12 cellular contexts compared by ENCODE assay signal in the genomic region with DNA sequence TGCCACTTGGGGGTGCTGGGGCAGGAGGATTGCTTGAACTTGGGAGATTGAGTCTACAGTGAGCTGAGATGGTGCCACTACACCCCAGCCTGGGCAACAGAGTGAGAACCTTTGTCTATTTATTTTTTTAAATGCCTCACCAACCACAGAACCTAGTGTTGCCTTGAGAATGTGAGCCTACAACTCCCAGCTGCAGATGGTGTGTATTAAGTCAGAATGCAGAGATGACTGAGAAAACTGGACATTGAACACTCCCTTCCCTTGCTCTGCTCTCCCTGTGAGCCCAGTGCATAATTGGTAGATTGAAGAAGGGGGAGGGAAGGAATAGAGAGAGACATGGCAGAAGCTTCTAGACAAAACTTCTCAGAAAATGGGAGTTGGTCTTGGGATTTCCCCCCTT. TPM values are rescaled to one million over a fixed set of nuclear protein-coding genes. Genes with fewer than 3 reads are reported as not detected.
"Had no signal": no experiment of that assay in that cellular context is flagged by ENCODE, and none has a peak within 500 bp of the region (broad histone marks: within the 10 kb centered on the region; RNA-seq: fewer than 3 reads in every experiment).

No MANE protein-coding gene starts in this region.

- H2AFZ ChIP-seq: GM23248 had no signal

- H3K4me1 ChIP-seq: HAP-1 had no signal

- H3K9ac ChIP-seq: GM23248, KMS-11 had no signal

- H3K9me3 Mint-ChIP-seq: HFFc6 had no signal

- H3K36me3 Mint-ChIP-seq: IgD-negative memory B cell had no signal

- H3K4me3 Mint-ChIP-seq: HFFc6, IgD-negative memory B cell had no signal

- H3K4me3 ChIP-seq: GM23248, HAP-1 had no signal

- H3K27ac ChIP-seq: GM23248, HL-60, KMS-11 had no signal

- H3K27ac Mint-ChIP-seq: HFFc6, IgD-negative memory B cell had no signal

- H3K9me3 ChIP-seq: HAP-1 had no signal

- H3K4me1 Mint-ChIP-seq: IgD-negative memory B cell had no signal

- DNase-seq: GM23248, GOT3, H7, HFFc6, KBM-7 had no signal

- H3K36me3 ChIP-seq: HAP-1 had no signal

- H3K4me2 ChIP-seq: KMS-11 had no signal

- ATAC-seq: HCT116, HepG2 had no signal

RNA-seq across cellular contexts. Expression of a gene that starts 53.5 kb away (rescaled TPM):
- total RNA-seq: GM23248, HepG2, HT1080 had no signal
- polyA plus RNA-seq: GM23248, IgD-negative memory B cell had no signal
